ENCODE assay signal across 8 cellular contexts in genomic region chr5:93581738-93582414, GRCh38. TPM values are rescaled to one million over a fixed set of nuclear protein-coding genes. Genes with fewer than 3 reads are reported as not detected.
DNase-seq lines count a peak whose midpoint lies in the region; ATAC-seq and TF ChIP-seq lines count a peak whose summit lies in the region.

No MANE protein-coding gene starts in this region.

- H3K27me3 ChIP-seq in right cardiac atrium (ENCODE audit: control insufficient read depth, insufficient read depth) = no peaks in the 10 kb centered on the region
- H3K27me3 ChIP-seq in SU-DHL-6 (ENCODE audit: low read length) = no peaks in the 10 kb centered on the region
- no peaks in the 10 kb centered on the region for H3K27me3 ChIP-seq in vagina

- H2AFZ ChIP-seq in SU-DHL-6 (ENCODE audit: low read depth, low read length, severe bottlenecking) = peak overlapping the region; percentile 89

- WGBS in right cardiac atrium = 2% methylated on average over 10 of the region's 10 CpGs

- no peaks in the 10 kb centered on the region for H3K9me3 ChIP-seq in right cardiac atrium (ENCODE audit: control insufficient read depth, low read length)
- no peaks in the 10 kb centered on the region for H3K9me3 ChIP-seq in SU-DHL-6 (ENCODE audit: insufficient read depth, low read length)
- H3K9me3 ChIP-seq in vagina = no peaks in the 10 kb centered on the region

- no peaks in the 10 kb centered on the region for H4K20me1 ChIP-seq in SU-DHL-6 (ENCODE audit: low read depth, low read length)

- H3K9ac ChIP-seq in SU-DHL-6 (ENCODE audit: low read length) = peak overlapping the region; percentile 33

- H3K4me3 ChIP-seq in right cardiac atrium (ENCODE audit: low read length) = peak overlapping the region; percentile 94
- H3K4me3 ChIP-seq in SU-DHL-6 (ENCODE audit: insufficient read depth, low read length, poor library complexity, severe bottlenecking) = peak overlapping the region; percentile 57
- H3K4me3 ChIP-seq in vagina = peak overlapping the region; percentile 59 to 66

- TF ChIP-seq POLR2A in vagina (IDR thresholded peaks at IDR 0.05) = no peak

- TF ChIP-seq CTCF in SU-DHL-6 (IDR thresholded peaks at IDR 0.05; ENCODE audit: insufficient read depth, low read length, poor library complexity, severe bottlenecking) (no peak), vagina (IDR thresholded peaks at IDR 0.05) (peak in 2 of 3 experiments; percentile 40 to 77), GM10266 (IDR thresholded peaks at IDR 0.05; ENCODE audit: control insufficient read depth, insufficient read depth, low read depth, missing control alignments) (no peak)

- H3F3A ChIP-seq in SU-DHL-6 (ENCODE audit: insufficient read depth) = peaks cover 6% of the 10 kb centered on the region; the same call in 1 of the 2 replicates

- no peak for DNase-seq in right cardiac atrium
- DNase-seq in cardiac septum (ENCODE audit: low spot score) = no peak
- peak; percentile 53 for DNase-seq in glomerular visceral epithelial cell (ENCODE audit: extremely low spot score)
- no peak for DNase-seq in vagina (ENCODE audit: extremely low spot score in 2 of 2)
- no peak for DNase-seq in epidermal melanocyte (ENCODE audit: insufficient read length, low spot score)
- DNase-seq in GM10266 (ENCODE audit: extremely low spot score) = no peak

- H3K27ac ChIP-seq in right cardiac atrium (ENCODE audit: low read length) (peak overlapping the region; percentile 61), SU-DHL-6 (ENCODE audit: low read depth, low read length) (no peak overlapping the region), vagina (peak overlapping the region; percentile 90)

- H3K4me2 ChIP-seq in SU-DHL-6 (ENCODE audit: low read depth, low read length, poor library complexity, severe bottlenecking) = peak overlapping the region; percentile 97

- H3K9me2 ChIP-seq in SU-DHL-6 (replicated peaks; ENCODE audit: insufficient read depth, low read length) = no peaks in the 10 kb centered on the region

- H3K79me2 ChIP-seq in SU-DHL-6 (ENCODE audit: insufficient read depth, low read length) = no peaks in the 10 kb centered on the region

- H3K36me3 ChIP-seq in SU-DHL-6 (ENCODE audit: low read length) (no peaks in the 10 kb centered on the region), vagina (no peaks in the 10 kb centered on the region)

- intact Hi-C loops in right cardiac atrium (cut with DNase I) (loop anchor here in 2 of 4 donors (5.0 kb wide), 1 partner anchor 220 kb away; no protein-coding TSS in a partner anchor), cardiac septum (cut with DNase I) (loop anchor here (2.0 to 10.0 kb wide), 4 partner anchors 29 to 530 kb away; a partner anchor contains a TSS), vagina (cut with DNase I) (loop anchor here (10.0 kb wide), 1 partner anchor 337 kb away; no protein-coding TSS in a partner anchor)

- ATAC-seq in right cardiac atrium = peak; percentile 5 to 12
- ATAC-seq in GM18520 (IDR thresholded peaks at IDR 0.05; ENCODE audit: unreplicated experiment) = no peak

- no peaks in the 10 kb centered on the region for H3K4me1 ChIP-seq in right cardiac atrium (ENCODE audit: control insufficient read depth, insufficient read depth, low read length)
- peaks cover 43% of the 10 kb centered on the region for H3K4me1 ChIP-seq in vagina

RNA-seq across cellular contexts. Expression of gene NR2F1-AS1, which starts 0.9 kb away (rescaled TPM):
- total RNA-seq in right cardiac atrium = 10 to 100 TPM in 3 of 4 donors, 1 to 10 TPM in 1; 7.8 to 13.2 (median 11.8) TPM
- polyA plus RNA-seq in right cardiac atrium = 10.3 TPM
- total RNA-seq in cardiac septum = 0.89 TPM
- total RNA-seq in vagina = 22.3 TPM

RNA-seq across cellular contexts. Expression of gene NR2F1, which starts 1.1 kb away (rescaled TPM):
- total RNA-seq in right cardiac atrium = 10 to 100 TPM; 22.1 to 59.2 (median 42.6) TPM
- polyA plus RNA-seq in right cardiac atrium = 29.0 TPM
- 0.73 TPM for total RNA-seq in cardiac septum
- 97.2 TPM for total RNA-seq in vagina

Comparison
In these comparisons a context has a peak if more than half of its experiments do, and no peak if none do; other contexts are left out.
1. RNA of gene NR2F1, which starts 1.1 kb away (total RNA-seq): 97.2 TPM in vagina (single experiment) and 22.1 to 59.2 TPM in right cardiac atrium; 0.73 TPM in cardiac septum (single experiment); every median in the first group is over 10 times any median in the second.
2. CTCF ChIP-seq: peak in vagina (2 of 3); none in SU-DHL-6 (single experiment) and GM10266 (single experiment).
3. Peak in every context shown above with its lines, with median percentiles within 50 percentile points of each other: H3K4me3 ChIP-seq.